1 cellular context compared by ENCODE assay signal in genomic region chr10:90592903-90593302, GRCh38.
TF ChIP-seq lines count a peak whose summit lies in the region.

No MANE protein-coding gene starts in this region.

TF ChIP-seq in H1, 55 proteins besides CTCF, POLR2A, EP300 and RAD21 (continued from another document):
- TF ChIP-seq JUND (IDR thresholded peaks at IDR 0.05; ENCODE audit: low read length) (no peak), EGR1 (IDR thresholded peaks at IDR 0.05; ENCODE audit: borderline replicate concordance, low read depth, low read length) (no peak), SP4 (IDR thresholded peaks at IDR 0.05; ENCODE audit: low read length) (no peak), POU5F1 (IDR thresholded peaks at IDR 0.05; ENCODE audit: low read depth, low read length) (no peak), GABPA (IDR thresholded peaks at IDR 0.05; ENCODE audit: borderline replicate concordance, insufficient read depth, low read length) (no peak), HDAC6 (IDR thresholded peaks at IDR 0.05; ENCODE audit: low read depth, low read length) (no peak), KDM4A (IDR thresholded peaks at IDR 0.05; ENCODE audit: low read depth, low read length, severe bottlenecking) (no peak), CHD7 (IDR thresholded peaks at IDR 0.05; ENCODE audit: insufficient replicate concordance, low read length) (no peak)
